ENCODE assay signal across 9 cellular contexts in the genomic region with DNA sequence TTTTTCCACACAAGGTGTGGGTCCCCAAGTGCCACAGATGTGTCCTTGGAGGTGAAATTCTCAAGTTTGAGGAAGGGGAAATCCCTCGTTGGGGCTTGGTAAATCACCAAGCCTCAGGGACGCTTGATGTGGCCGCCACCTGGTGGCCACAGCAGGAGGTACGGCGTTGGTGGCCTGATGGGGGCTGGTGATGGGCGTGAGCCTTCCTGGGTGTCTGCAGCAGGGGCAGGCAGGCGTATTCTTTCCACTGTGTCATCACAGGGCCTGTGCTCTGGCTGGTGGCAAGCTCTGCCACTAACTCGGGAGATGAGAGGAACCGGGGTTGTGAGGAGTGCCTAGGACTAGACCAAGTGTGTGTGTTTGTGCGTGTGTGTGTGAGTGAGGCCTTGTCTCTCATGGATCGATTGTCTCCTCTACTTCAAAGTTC. TPM values are rescaled to one million over a fixed set of nuclear protein-coding genes. Genes with fewer than 3 reads are reported as not detected.
DNase-seq lines count a peak whose midpoint lies in the region; ATAC-seq and TF ChIP-seq lines count a peak whose summit lies in the region.
"Had no signal": no experiment of that assay in that cellular context is flagged by ENCODE, and none has a peak within 500 bp of the region (broad histone marks: within the 10 kb centered on the region; RNA-seq: fewer than 3 reads in every experiment).

No MANE protein-coding gene starts in this region.

- POLR2A ChIA-PET in naive thymus-derived CD4-positive, alpha-beta T cell (lab: Charles Lee): no interaction called here

- peak; percentile 92 for ATAC-seq in GM19025 (IDR thresholded peaks at IDR 0.05; ENCODE audit: low read depth, unreplicated experiment)
- peak; percentile 84 for ATAC-seq in HG03135 (IDR thresholded peaks at IDR 0.05; ENCODE audit: unreplicated experiment)
- peak; percentile 97 for ATAC-seq in naive thymus-derived CD4-positive, alpha-beta T cell
- peak; percentile 94 for ATAC-seq in stimulated activated memory B cell treated with anti-CD40 and anti-IgM and Interleukin-4, amounts not matched to agents 10 μg/mL and 1 μg/mL and 100 μg/mL, for 72 hours

- intact Hi-C loops in naive thymus-derived CD4-positive, alpha-beta T cell (cut with micrococcal nuclease): loop anchor here (1.0 to 5.0 kb wide), 13 partner anchors 42 to 524 kb away; a partner anchor contains a TSS

- H3K9me3 ChIP-seq in naive thymus-derived CD4-positive, alpha-beta T cell (ENCODE audit: control insufficient read depth in 2 of 3, low read length in 3 of 3): no peaks in the 10 kb centered on the region

- H3K27ac ChIP-seq in C4-2B: no peak overlapping the region
- no peak overlapping the region for H3K27ac ChIP-seq in naive thymus-derived CD4-positive, alpha-beta T cell (ENCODE audit: low read depth, low read length)

- no peaks in the 10 kb centered on the region for H3K9me3 Mint-ChIP-seq in naive thymus-derived CD4-positive, alpha-beta T cell
- no peaks in the 10 kb centered on the region for H3K9me3 Mint-ChIP-seq in stimulated activated memory B cell treated with anti-CD40 and anti-IgM and Interleukin-4, amounts not matched to agents 10 μg/mL and 1 μg/mL and 100 μg/mL, for 72 hours
- H3K9me3 Mint-ChIP-seq: activated naive CD4-positive, alpha-beta T cell treated with anti-CD3 and anti-CD28 coated beads, Interleukin-2, amount 50 U/mL, for 24 hours had no signal

- CTCF ChIA-PET in naive thymus-derived CD4-positive, alpha-beta T cell (lab: Charles Lee): interaction anchor here (1.4 to 1.6 kb wide), 2 partner anchors 42 to 346 kb away, joined by 3 to 5 read pairs; a partner anchor contains a TSS

- H3K27ac Mint-ChIP-seq in naive thymus-derived CD4-positive, alpha-beta T cell: peak overlapping the region in 4 of 9 donors; percentile 23 to 42 (median 31)
- H3K27ac Mint-ChIP-seq in stimulated activated memory B cell treated with anti-CD40 and anti-IgM and Interleukin-4, amounts not matched to agents 10 μg/mL and 1 μg/mL and 100 μg/mL, for 72 hours: peak overlapping the region; percentile 41
- H3K27ac Mint-ChIP-seq: activated naive CD4-positive, alpha-beta T cell treated with anti-CD3 and anti-CD28 coated beads, Interleukin-2, amount 50 U/mL, for 24 hours had no signal

- TF ChIP-seq CTCF in C4-2B (conservative IDR thresholded peaks at IDR 0.05) (peak; percentile 91), epithelial cell of esophagus (IDR thresholded peaks at IDR 0.05; ENCODE audit: insufficient read depth, low read depth, low read length, missing control alignments) (peak; percentile 96)

- DNase-seq in NOMO-1 treated with dmso at 0.1 percent for 144 hours (lab: John Stamatoyannopoulos, UW; ENCODE audit: unreplicated experiment) (peak; percentile 36), epithelial cell of esophagus (ENCODE audit: low read depth) (peak; percentile 78)
- DNase-seq in activated CD8-positive, alpha-beta memory T cell treated with anti-CD3 and anti-CD28 coated beads, Interleukin-2, amount 50 U/mL, for 24 hours (ENCODE audit: extremely low read depth): peak; percentile 47
- peak; percentile 63 to 80 (median 73) for DNase-seq in naive thymus-derived CD4-positive, alpha-beta T cell

- no peaks in the 10 kb centered on the region for H3K36me3 ChIP-seq in naive thymus-derived CD4-positive, alpha-beta T cell (ENCODE audit: control insufficient read depth in 2 of 3, insufficient read depth in 3 of 3, low read length in 3 of 3)

- H3K27me3 Mint-ChIP-seq in naive thymus-derived CD4-positive, alpha-beta T cell: peaks cover 0 to 6% (median 0%) of the 10 kb centered on the region in 5 donors
- no peaks in the 10 kb centered on the region for H3K27me3 Mint-ChIP-seq in stimulated activated memory B cell treated with anti-CD40 and anti-IgM and Interleukin-4, amounts not matched to agents 10 μg/mL and 1 μg/mL and 100 μg/mL, for 72 hours
- H3K27me3 Mint-ChIP-seq: activated naive CD4-positive, alpha-beta T cell treated with anti-CD3 and anti-CD28 coated beads, Interleukin-2, amount 50 U/mL, for 24 hours had no signal

- H3K27me3 ChIP-seq in naive thymus-derived CD4-positive, alpha-beta T cell (ENCODE audit: control insufficient read depth in 2 of 2, insufficient read depth in 2 of 2, low read length in 2 of 2): no peaks in the 10 kb centered on the region

- H3K4me3 ChIP-seq in epithelial cell of esophagus (ENCODE audit: low read length): no peak overlapping the region
- H3K4me3 ChIP-seq in naive thymus-derived CD4-positive, alpha-beta T cell (ENCODE audit: low read length): no peak overlapping the region

- peaks cover 5 to 8% (median 7%) of the 10 kb centered on the region in 7 donors for H3K4me1 Mint-ChIP-seq in naive thymus-derived CD4-positive, alpha-beta T cell
- H3K4me1 Mint-ChIP-seq in stimulated activated memory B cell treated with anti-CD40 and anti-IgM and Interleukin-4, amounts not matched to agents 10 μg/mL and 1 μg/mL and 100 μg/mL, for 72 hours: peaks cover 12% of the 10 kb centered on the region

- H3K4me1 ChIP-seq in naive thymus-derived CD4-positive, alpha-beta T cell (ENCODE audit: control insufficient read depth in 2 of 2, insufficient read depth in 2 of 2, low read length in 2 of 2): peaks cover 0 to 6% of the 10 kb centered on the region in 2 donors

- H3K36me3 Mint-ChIP-seq in naive thymus-derived CD4-positive, alpha-beta T cell: no peaks in the 10 kb centered on the region
- H3K36me3 Mint-ChIP-seq in stimulated activated memory B cell treated with anti-CD40 and anti-IgM and Interleukin-4, amounts not matched to agents 10 μg/mL and 1 μg/mL and 100 μg/mL, for 72 hours: no peaks in the 10 kb centered on the region
- H3K36me3 Mint-ChIP-seq: activated naive CD4-positive, alpha-beta T cell treated with anti-CD3 and anti-CD28 coated beads, Interleukin-2, amount 50 U/mL, for 24 hours had no signal

- H3K4me3 Mint-ChIP-seq in naive thymus-derived CD4-positive, alpha-beta T cell: peak overlapping the region in 1 of 10 donors; percentile 50
- no peak overlapping the region for H3K4me3 Mint-ChIP-seq in stimulated activated memory B cell treated with anti-CD40 and anti-IgM and Interleukin-4, amounts not matched to agents 10 μg/mL and 1 μg/mL and 100 μg/mL, for 72 hours
- H3K4me3 Mint-ChIP-seq: activated naive CD4-positive, alpha-beta T cell treated with anti-CD3 and anti-CD28 coated beads, Interleukin-2, amount 50 U/mL, for 24 hours had no signal

RNA-seq across cellular contexts. Expression of a gene that starts 4.2 kb away (rescaled TPM):
- total RNA-seq in naive thymus-derived CD4-positive, alpha-beta T cell: not detected
- not detected for polyA plus RNA-seq in naive thymus-derived CD4-positive, alpha-beta T cell

RNA-seq across cellular contexts. Expression of a gene that starts 40.9 kb away (rescaled TPM):
- total RNA-seq in naive thymus-derived CD4-positive, alpha-beta T cell: 10 to 100 TPM in 3 of 5 experiments, 1 to 10 TPM in 2; 4.8 to 14.2 (median 10.9) TPM
- 10 to 100 TPM in 1 of 2 donors, 1 to 10 TPM in 1; 4.1 to 10.3 TPM for polyA plus RNA-seq in naive thymus-derived CD4-positive, alpha-beta T cell

RNA-seq across cellular contexts. Expression of a gene that starts 44.4 kb away (rescaled TPM):
- not detected for total RNA-seq in naive thymus-derived CD4-positive, alpha-beta T cell
- not detected for polyA plus RNA-seq in naive thymus-derived CD4-positive, alpha-beta T cell
